In genomic region chr1:202656951-202657646, GRCh38 we compare ENCODE assay signal across 10 cellular contexts. TPM values are rescaled to one million over a fixed set of nuclear protein-coding genes. Genes with fewer than 3 reads are reported as not detected.
A peak's percentile ranks its signal among the peaks of the same experiment; 100 is the strongest.
DNase-seq lines count a peak whose midpoint lies in the region; ATAC-seq and TF ChIP-seq lines count a peak whose summit lies in the region.
"Had no signal": no experiment of that assay in that cellular context is flagged by ENCODE, and none has a peak within 500 bp of the region (broad histone marks: within the 10 kb centered on the region; RNA-seq: fewer than 3 reads in every experiment).

No MANE protein-coding gene starts in this region.

- no peaks in the 10 kb centered on the region for H3K36me3 ChIP-seq in H7 (replicated peaks; ENCODE audit: control insufficient read depth, insufficient read depth, low read length)

- H3K36me3 Mint-ChIP-seq in progenitor cell of endocrine pancreas (ENCODE audit: insufficient read depth): no peaks in the 10 kb centered on the region

- H3K27me3 Mint-ChIP-seq in progenitor cell of endocrine pancreas: peaks cover 55% of the 10 kb centered on the region

- H3K4me3 Mint-ChIP-seq in progenitor cell of endocrine pancreas (ENCODE audit: low read depth): no peak overlapping the region
- H3K4me3 Mint-ChIP-seq: stimulated activated naive CD8-positive, alpha-beta T cell treated with anti-CD3 and anti-CD28 coated beads, Interleukin-15, Interleukin-2, amounts not matched to agents 100 ng/mL and 50 ng/mL, for 24 hours had no signal

- H3K4me3 ChIP-seq in H7 (ENCODE audit: insufficient read depth, low read depth, low read length) (no peak overlapping the region), epithelial cell of esophagus (ENCODE audit: low read length) (no peak overlapping the region)

- H3K9me3 Mint-ChIP-seq in progenitor cell of endocrine pancreas (ENCODE audit: low read depth): no peaks in the 10 kb centered on the region
- H3K9me3 Mint-ChIP-seq: stimulated activated naive CD8-positive, alpha-beta T cell treated with anti-CD3 and anti-CD28 coated beads, Interleukin-15, Interleukin-2, amounts not matched to agents 100 ng/mL and 50 ng/mL, for 24 hours had no signal

- ATAC-seq in GM18867 (IDR thresholded peaks at IDR 0.05; ENCODE audit: unreplicated experiment): no peak

- H3K27ac Mint-ChIP-seq in progenitor cell of endocrine pancreas: no peak overlapping the region
- H3K27ac Mint-ChIP-seq: stimulated activated naive CD8-positive, alpha-beta T cell treated with anti-CD3 and anti-CD28 coated beads, Interleukin-15, Interleukin-2, amounts not matched to agents 100 ng/mL and 50 ng/mL, for 24 hours had no signal

- DNase-seq in H7: peak; percentile 92
- DNase-seq in OCI-M1 (lab: John Stamatoyannopoulos, UW): peak; percentile 51
- peak; percentile 38 for DNase-seq in epithelial cell of esophagus (ENCODE audit: low read depth)
- DNase-seq in progenitor cell of endocrine pancreas (ENCODE audit: low spot score, unreplicated experiment): peak; percentile 63
- DNase-seq in D341Med (ENCODE audit: low spot score): no peak
- DNase-seq in hippocampal formation (lab: John Stamatoyannopoulos, UW): no peak
- DNase-seq: activated CD8-positive, alpha-beta memory T cell treated with anti-CD3 and anti-CD28 coated beads for 24 hours; kidney had no signal

- H3K27me3 ChIP-seq in H7 (ENCODE audit: control insufficient read depth, insufficient read depth, low read length): no peaks in the 10 kb centered on the region

- H3K4me1 Mint-ChIP-seq in progenitor cell of endocrine pancreas (ENCODE audit: low read depth): no peaks in the 10 kb centered on the region

- no peak for TF ChIP-seq CTCF in epithelial cell of esophagus (IDR thresholded peaks at IDR 0.05; ENCODE audit: insufficient read depth, low read depth, low read length, missing control alignments)
- TF ChIP-seq CTCF in progenitor cell of endocrine pancreas (IDR thresholded peaks at IDR 0.05; ENCODE audit: unreplicated experiment): peak; percentile 46

RNA-seq across cellular contexts. Expression of gene SYT2, which starts 53.2 kb away (rescaled TPM):
- 2.8 and 3.6 TPM in 2 replicates for total RNA-seq in H7 (2014; rRNA removed; shearing (Covaris generic))
- total RNA-seq in progenitor cell of endocrine pancreas: 1.4 and 1.8 TPM in 2 replicates

Comparison
In these comparisons a context has a peak if more than half of its experiments do, and no peak if none do; other contexts are left out.
1. DNase-seq: peak in H7 (single experiment), OCI-M1 (single experiment), epithelial cell of esophagus (single experiment) and progenitor cell of endocrine pancreas (single experiment); none in D341Med (single experiment) and hippocampal formation (0 of 2).